8 cellular contexts compared by ENCODE assay signal in the genomic region with DNA sequence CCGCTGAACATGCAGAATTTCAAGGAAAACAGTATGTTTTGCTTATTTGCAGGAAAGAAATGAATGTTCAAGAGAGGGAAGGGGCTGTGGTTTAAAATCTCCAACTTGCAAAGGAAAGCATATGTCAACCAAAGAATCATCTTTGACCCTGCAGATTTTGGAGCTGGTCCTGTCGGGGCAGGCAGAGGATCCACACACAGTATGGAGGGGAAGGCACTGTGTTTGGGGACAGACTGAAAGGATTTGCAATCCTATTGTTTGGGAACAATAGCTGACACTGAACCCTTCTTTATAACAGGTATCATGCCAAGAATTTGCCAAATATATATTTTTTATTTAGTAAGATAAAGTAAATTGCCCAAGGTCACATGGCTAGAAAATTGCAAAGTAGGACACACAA.
"Had no signal": no experiment of that assay in that cellular context is flagged by ENCODE, and none has a peak within 500 bp of the region (broad histone marks: within the 10 kb centered on the region; RNA-seq: fewer than 3 reads in every experiment).

No MANE protein-coding gene starts in this region.

- H3K27ac Mint-ChIP-seq: IgD-negative memory B cell had no signal

- H3K4me3 ChIP-seq: K562 had no signal

- H3K27ac ChIP-seq: HL-60 had no signal

- DNase-seq: IMR-90, KBM-7, KG1 had no signal

- FAIRE-seq: HepG2, HTR-8/SVneo, K562 had no signal

- H3K4me3 Mint-ChIP-seq: IgD-negative memory B cell had no signal

- ATAC-seq: HepG2, K562 had no signal
